In the genomic region with DNA sequence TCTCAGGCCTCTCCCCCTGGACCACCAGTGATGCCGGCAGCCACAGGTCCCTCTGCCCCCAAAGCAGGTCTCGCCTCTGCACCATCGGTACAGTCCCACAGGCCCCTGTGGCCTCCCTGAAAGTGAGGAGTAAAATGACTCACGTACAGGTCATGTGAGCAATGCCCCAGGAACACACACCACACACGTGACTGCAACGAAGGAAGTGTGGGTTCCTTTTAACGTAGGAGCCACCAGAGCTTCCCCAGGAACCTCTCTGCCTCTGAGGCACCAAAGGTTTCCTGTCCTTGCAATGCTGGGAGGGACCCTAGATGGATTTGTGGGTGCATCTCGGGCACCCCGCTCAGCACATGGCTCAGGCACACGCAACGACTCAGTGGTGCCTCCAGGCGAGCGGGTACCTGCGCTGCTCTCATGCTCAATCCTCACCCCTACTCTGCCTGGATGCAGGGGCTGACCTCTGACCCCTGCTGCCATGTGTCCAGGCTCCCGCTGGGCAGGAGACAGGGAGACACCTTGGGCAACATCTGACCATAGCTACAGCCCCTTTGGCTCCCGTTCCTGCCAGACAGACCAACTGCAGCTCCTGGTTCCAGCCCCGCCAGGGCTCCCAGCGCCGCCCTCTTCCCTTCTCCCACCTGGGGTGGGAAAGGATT, we compare ENCODE assay signal across 9 cellular contexts.
DNase-seq lines count a peak whose midpoint lies in the region; ATAC-seq, FAIRE-seq and TF ChIP-seq lines count a peak whose summit lies in the region.
"Had no signal": no experiment of that assay in that cellular context is flagged by ENCODE, and none has a peak within 500 bp of the region (broad histone marks: within the 10 kb centered on the region; RNA-seq: fewer than 3 reads in every experiment).

No MANE protein-coding gene starts in this region.

- H3K9me3 ChIP-seq in endothelial cell of umbilical vein (replicated peaks; ENCODE audit: control insufficient read depth, insufficient read depth, low read length) = no peaks in the 10 kb centered on the region

- no peaks in the 10 kb centered on the region for H3K9me1 ChIP-seq in endothelial cell of umbilical vein (replicated peaks; ENCODE audit: control insufficient read depth, extremely low read depth, insufficient read depth, low read length)

- H3K4me3 ChIP-seq in endothelial cell of umbilical vein (replicated peaks in 1 of 3; ENCODE audit: insufficient read depth in 1 of 3, low read depth in 1 of 3, low read length in 3 of 3) = no peak overlapping the region

- CTCF ChIA-PET in endothelial cell of umbilical vein (lab: Charles Lee) = interaction anchor here (1.1 to 5.5 kb wide), 3 partner anchors 68 to 388 kb away, joined by 3 to 50 read pairs (median 4); no protein-coding TSS in a partner anchor

- H3K9ac ChIP-seq in endothelial cell of umbilical vein (replicated peaks; ENCODE audit: extremely low read depth, insufficient read depth, low read length) = no peak overlapping the region
- H3K9ac ChIP-seq: KMS-11 had no signal

- H3K36me3 ChIP-seq in endothelial cell of umbilical vein (ENCODE audit: control insufficient read depth in 2 of 2, extremely low read depth in 1 of 2, insufficient read depth in 2 of 2, low read length in 2 of 2) = no peaks in the 10 kb centered on the region

- ATAC-seq in HG03175 (IDR thresholded peaks at IDR 0.05; ENCODE audit: unreplicated experiment) (peak; percentile 39), GM21423 (IDR thresholded peaks at IDR 0.05; ENCODE audit: unreplicated experiment) (no peak), HG03045 (IDR thresholded peaks at IDR 0.05; ENCODE audit: unreplicated experiment) (no peak)

- BruUV-seq in endothelial cell of umbilical vein (replicated peaks; lab: Mats Ljungman, UMichigan) = no TSS peak

- POLR2A ChIA-PET in endothelial cell of umbilical vein (lab: Charles Lee) = no interaction called here

- H3K4me1 ChIP-seq in endothelial cell of umbilical vein (ENCODE audit: control insufficient read depth, extremely low read depth, insufficient read depth, low read length) = peaks cover 18% of the 10 kb centered on the region

- no peak overlapping the region for H3K4me2 ChIP-seq in endothelial cell of umbilical vein (ENCODE audit: insufficient read depth, low read length)
- H3K4me2 ChIP-seq: KMS-11 had no signal

- H3K27me3 ChIP-seq in endothelial cell of umbilical vein (ENCODE audit: control insufficient read depth in 2 of 2, insufficient read depth in 2 of 2, low read length in 2 of 2) = no peaks in the 10 kb centered on the region

- DNase-seq in activated CD4-positive, alpha-beta T cell treated with anti-CD3 and anti-CD28 coated beads, Interleukin-2, amount 50 U/mL, for 24 hours (ENCODE audit: low read depth in 1 of 2, low spot score in 1 of 2) = peak; percentile 26 to 56
- DNase-seq in endothelial cell of umbilical vein (ENCODE audit: low read depth, low spot score) (peak; percentile 26), COLO668 (lab: John Stamatoyannopoulos, UW; ENCODE audit: unreplicated experiment) (no peak), NCI-H146 treated with DMSO at 0.1 percent for 48 hours (lab: John Stamatoyannopoulos, UW; ENCODE audit: unreplicated experiment) (no peak)
- DNase-seq in stimulated activated CD4-positive, alpha-beta T cell treated with anti-CD3 and anti-CD28 coated beads, Interleukin-4, amount 100 ng/mL, for 48 hours (ENCODE audit: low read depth in 2 of 2) = peak; percentile 39 to 44

- H4K20me1 ChIP-seq in endothelial cell of umbilical vein (replicated peaks; ENCODE audit: control insufficient read depth, extremely low read depth, insufficient read depth, low read length) = no peaks in the 10 kb centered on the region

- no peak for TF ChIP-seq POLR2A in endothelial cell of umbilical vein (IDR thresholded peaks at IDR 0.05; ENCODE audit: low read depth, low read length)

- dilution Hi-C loops in endothelial cell of umbilical vein (cut with MboI; ENCODE audit: extremely low pct_ligation_motif_present, low sequenced_read_pairs) = no loop called here

- FAIRE-seq in endothelial cell of umbilical vein (lab: Jason Lieb, UNC) = peak; percentile 62

- H2AFZ ChIP-seq in endothelial cell of umbilical vein (ENCODE audit: low read depth, low read length) = peak overlapping the region; percentile 29

- intact Hi-C loops in endothelial cell of umbilical vein (cut with micrococcal nuclease) = no loop called here

- peak overlapping the region; percentile 8 for H3K27ac ChIP-seq in endothelial cell of umbilical vein (ENCODE audit: insufficient read depth, low read depth, low read length)
- H3K27ac ChIP-seq: KMS-11 had no signal

- H3K79me2 ChIP-seq in endothelial cell of umbilical vein (ENCODE audit: control insufficient read depth, insufficient read depth, low read length) = no peaks in the 10 kb centered on the region

- no peak for TF ChIP-seq CTCF in endothelial cell of umbilical vein (IDR thresholded peaks at IDR 0.05; ENCODE audit: extremely low read depth in 1 of 2, insufficient read depth in 1 of 2, low read depth in 1 of 2, low read length in 2 of 2)

TF ChIP-seq in endothelial cell of umbilical vein, 7 proteins besides CTCF, POLR2A, EP300 and RAD21:
- TF ChIP-seq POLR2AphosphoS5 (IDR thresholded peaks at IDR 0.05; ENCODE audit: insufficient read depth, low read depth, low read length) = peak; percentile 16
- TF ChIP-seq JUN (IDR thresholded peaks at IDR 0.05; ENCODE audit: borderline replicate concordance, insufficient read depth, insufficient read length, low read depth) = peak; percentile 55
- TF ChIP-seq MAX (IDR thresholded peaks at IDR 0.05; ENCODE audit: insufficient read depth, insufficient read length) = peak; percentile 76
- no peak for TF ChIP-seq FOS (IDR thresholded peaks at IDR 0.05; ENCODE audit: borderline replicate concordance, insufficient read depth, low read length)
- no peak for TF ChIP-seq GATA2 (IDR thresholded peaks at IDR 0.05; ENCODE audit: insufficient read depth, insufficient read length, low read depth, low read length)
- no peak for TF ChIP-seq MYC (IDR thresholded peaks at IDR 0.05; ENCODE audit: low read depth, low read length)
- no peak for TF ChIP-seq EZH2 (IDR thresholded peaks at IDR 0.05; ENCODE audit: borderline replicate concordance, low read depth, low read length, severe bottlenecking)

Comparison
In these comparisons a context has a peak if more than half of its experiments do, and no peak if none do; other contexts are left out.
1. DNase-seq: peak in activated CD4-positive, alpha-beta T cell treated with anti-CD3 and anti-CD28 coated beads, Interleukin-2, amount 50 U/mL, for 24 hours (2 of 2), endothelial cell of umbilical vein (single experiment) and stimulated activated CD4-positive, alpha-beta T cell treated with anti-CD3 and anti-CD28 coated beads, Interleukin-4, amount 100 ng/mL, for 48 hours (2 of 2); none in COLO668 (single experiment) and NCI-H146 treated with DMSO at 0.1 percent for 48 hours (single experiment).